ENCODE assay signal across 1 cellular context in genomic region chr3:13338996-13339395, GRCh38.
TF ChIP-seq lines count a peak whose summit lies in the region.

No MANE protein-coding gene starts in this region.

TF ChIP-seq in SK-N-SH, 30 proteins besides CTCF, POLR2A, EP300 and RAD21 (continued from another document):
- no peak for TF ChIP-seq PBX3 (IDR thresholded peaks at IDR 0.05)
